ENCODE assay signal across 1 cellular context in the genomic region with DNA sequence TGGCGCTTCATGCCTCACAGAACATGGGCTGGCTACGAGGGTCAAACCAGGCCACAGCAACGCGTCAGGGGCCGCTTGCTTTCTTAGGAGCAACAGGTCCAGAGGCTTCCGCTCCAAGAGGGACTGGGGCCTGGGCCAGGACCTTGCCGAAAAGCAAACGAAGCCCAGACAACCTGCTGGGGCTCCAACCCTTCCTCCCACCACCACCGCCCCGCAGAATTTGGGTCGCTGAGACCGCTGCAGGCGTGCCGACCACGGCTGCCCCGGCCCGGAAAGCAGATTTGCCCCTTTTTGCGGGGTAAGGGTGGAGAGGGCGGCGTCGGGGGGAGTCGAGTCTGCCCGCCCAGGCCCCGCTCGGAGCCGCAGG.
TF ChIP-seq lines count a peak whose summit lies in the region.

No MANE protein-coding gene starts in this region.

TF ChIP-seq in HepG2, 621 proteins besides CTCF, POLR2A, EP300 and RAD21 (continued from another document and continues in another):
- TF ChIP-seq SOX6 (IDR thresholded peaks at IDR 0.05) (no peak), SOX6 (CRISPR knock-in tag; IDR thresholded peaks at IDR 0.05) (no peak), SMAD1 (CRISPR knock-in tag; IDR thresholded peaks at IDR 0.05; ENCODE audit: borderline replicate concordance, low read depth) (no peak), ZNF225 (CRISPR knock-in tag; IDR thresholded peaks at IDR 0.05) (no peak), RCOR2 (CRISPR knock-in tag; IDR thresholded peaks at IDR 0.05) (no peak), RELA (CRISPR knock-in tag; IDR thresholded peaks at IDR 0.05) (no peak), EED (CRISPR knock-in tag; IDR thresholded peaks at IDR 0.05) (no peak), ZNF138 (CRISPR knock-in tag; IDR thresholded peaks at IDR 0.05; ENCODE audit: low read depth) (no peak), XBP1 (CRISPR knock-in tag; IDR thresholded peaks at IDR 0.05) (no peak), KAT7 (CRISPR knock-in tag; IDR thresholded peaks at IDR 0.05; ENCODE audit: borderline replicate concordance) (peak; percentile 71), KDM3A (CRISPR knock-in tag; IDR thresholded peaks at IDR 0.05; ENCODE audit: low read depth) (no peak), SATB2 (CRISPR knock-in tag; IDR thresholded peaks at IDR 0.05) (no peak), MIER3 (CRISPR knock-in tag; IDR thresholded peaks at IDR 0.05; ENCODE audit: borderline replicate concordance) (0 out of 2 replicates have a peak, but pooled peaks have one; percentile 2), RNF2 (conservative IDR thresholded peaks at IDR 0.05; ENCODE audit: low read depth) (no peak), RXRB (CRISPR knock-in tag; IDR thresholded peaks at IDR 0.05; ENCODE audit: borderline replicate concordance) (peak; percentile 46; the same call in 1 of the 2 replicates), ZNF724P (CRISPR knock-in tag; IDR thresholded peaks at IDR 0.05; ENCODE audit: borderline replicate concordance) (no peak), U2AF2 (IDR thresholded peaks at IDR 0.05; ENCODE audit: low read depth, low read length) (no peak), FOXO1 (CRISPR knock-in tag; IDR thresholded peaks at IDR 0.05) (0 out of 2 replicates have a peak, but pooled peaks have one; percentile 3), POGZ (CRISPR knock-in tag; IDR thresholded peaks at IDR 0.05) (no peak), KDM5A (IDR thresholded peaks at IDR 0.05; ENCODE audit: borderline replicate concordance, low read length) (no peak; the same call in 1 of the 2 replicates), ZNF10 (CRISPR knock-in tag; IDR thresholded peaks at IDR 0.05; ENCODE audit: borderline replicate concordance, low read depth) (no peak), IKZF1 (IDR thresholded peaks at IDR 0.05) (no peak), ZNF709 (CRISPR knock-in tag; IDR thresholded peaks at IDR 0.05) (peak; percentile 28; the same call in 1 of the 2 replicates), FOXM1 (CRISPR knock-in tag; IDR thresholded peaks at IDR 0.05) (no peak), ZNF232 (CRISPR knock-in tag; IDR thresholded peaks at IDR 0.05; ENCODE audit: borderline replicate concordance) (0 out of 2 replicates have a peak, but pooled peaks have one; percentile 12), ZC3H13 (CRISPR knock-in tag; IDR thresholded peaks at IDR 0.05) (no peak), ZNF329 (CRISPR knock-in tag; IDR thresholded peaks at IDR 0.05; ENCODE audit: low read depth) (0 out of 2 replicates have a peak, but pooled peaks have one; percentile 49), HNRNPUL1 (IDR thresholded peaks at IDR 0.05; ENCODE audit: low read depth, low read length) (no peak), ZNF556 (CRISPR knock-in tag; IDR thresholded peaks at IDR 0.05; ENCODE audit: borderline replicate concordance) (0 out of 2 replicates have a peak, but pooled peaks have one; percentile 13), SNAI1 (CRISPR knock-in tag; IDR thresholded peaks at IDR 0.05; ENCODE audit: borderline replicate concordance) (no peak), MLLT10 (CRISPR knock-in tag; IDR thresholded peaks at IDR 0.05) (no peak), ZSCAN20 (CRISPR knock-in tag; IDR thresholded peaks at IDR 0.05; ENCODE audit: borderline replicate concordance) (no peak), ZNF607 (CRISPR knock-in tag; IDR thresholded peaks at IDR 0.05; ENCODE audit: borderline replicate concordance) (0 out of 2 replicates have a peak, but pooled peaks have one; percentile 13), CEBPB (IDR thresholded peaks at IDR 0.05; ENCODE audit: borderline replicate concordance, low read depth, low read length) (no peak), NFRKB (IDR thresholded peaks at IDR 0.05) (no peak), PHF21A (CRISPR knock-in tag; IDR thresholded peaks at IDR 0.05) (no peak), EHMT2 (IDR thresholded peaks at IDR 0.05; ENCODE audit: borderline replicate concordance, low read depth, low read length) (no peak), ATRX (CRISPR knock-in tag; IDR thresholded peaks at IDR 0.05; ENCODE audit: borderline replicate concordance) (no peak), NCOR1 (IDR thresholded peaks at IDR 0.05; ENCODE audit: borderline replicate concordance, low read length) (no peak), HNRNPK (IDR thresholded peaks at IDR 0.05; ENCODE audit: low read depth, low read length, poor library complexity, severe bottlenecking) (no peak)
- TF ChIP-seq, protein P1, sequence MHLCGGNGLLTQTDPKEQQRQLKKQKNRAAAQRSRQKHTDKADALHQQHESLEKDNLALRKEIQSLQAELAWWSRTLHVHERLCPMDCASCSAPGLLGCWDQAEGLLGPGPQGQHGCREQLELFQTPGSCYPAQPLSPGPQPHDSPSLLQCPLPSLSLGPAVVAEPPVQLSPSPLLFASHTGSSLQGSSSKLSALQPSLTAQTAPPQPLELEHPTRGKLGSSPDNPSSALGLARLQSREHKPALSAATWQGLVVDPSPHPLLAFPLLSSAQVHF (CRISPR knock-in tag; IDR thresholded peaks at IDR 0.05): peak; percentile 42; the same call in 1 of the 2 replicates
- TF ChIP-seq, protein P2, sequence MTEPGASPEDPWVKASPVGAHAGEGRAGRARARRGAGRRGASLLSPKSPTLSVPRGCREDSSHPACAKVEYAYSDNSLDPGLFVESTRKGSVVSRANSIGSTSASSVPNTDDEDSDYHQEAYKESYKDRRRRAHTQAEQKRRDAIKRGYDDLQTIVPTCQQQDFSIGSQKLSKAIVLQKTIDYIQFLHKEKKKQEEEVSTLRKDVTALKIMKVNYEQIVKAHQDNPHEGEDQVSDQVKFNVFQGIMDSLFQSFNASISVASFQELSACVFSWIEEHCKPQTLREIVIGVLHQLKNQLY (CRISPR knock-in tag; IDR thresholded peaks at IDR 0.05): no peak
- TF ChIP-seq, protein P3, sequence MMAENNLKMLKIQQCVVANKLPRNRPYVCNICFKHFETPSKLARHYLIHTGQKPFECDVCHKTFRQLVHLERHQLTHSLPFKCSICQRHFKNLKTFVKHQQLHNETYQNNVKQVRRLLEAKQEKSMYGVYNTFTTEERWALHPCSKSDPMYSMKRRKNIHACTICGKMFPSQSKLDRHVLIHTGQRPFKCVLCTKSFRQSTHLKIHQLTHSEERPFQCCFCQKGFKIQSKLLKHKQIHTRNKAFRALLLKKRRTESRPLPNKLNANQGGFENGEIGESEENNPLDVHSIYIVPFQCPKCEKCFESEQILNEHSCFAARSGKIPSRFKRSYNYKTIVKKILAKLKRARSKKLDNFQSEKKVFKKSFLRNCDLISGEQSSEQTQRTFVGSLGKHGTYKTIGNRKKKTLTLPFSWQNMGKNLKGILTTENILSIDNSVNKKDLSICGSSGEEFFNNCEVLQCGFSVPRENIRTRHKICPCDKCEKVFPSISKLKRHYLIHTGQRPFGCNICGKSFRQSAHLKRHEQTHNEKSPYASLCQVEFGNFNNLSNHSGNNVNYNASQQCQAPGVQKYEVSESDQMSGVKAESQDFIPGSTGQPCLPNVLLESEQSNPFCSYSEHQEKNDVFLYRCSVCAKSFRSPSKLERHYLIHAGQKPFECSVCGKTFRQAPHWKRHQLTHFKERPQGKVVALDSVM (CRISPR knock-in tag; IDR thresholded peaks at IDR 0.05): 0 out of 2 replicates have a peak, but pooled peaks have one; percentile 19
- TF ChIP-seq, protein P4, sequence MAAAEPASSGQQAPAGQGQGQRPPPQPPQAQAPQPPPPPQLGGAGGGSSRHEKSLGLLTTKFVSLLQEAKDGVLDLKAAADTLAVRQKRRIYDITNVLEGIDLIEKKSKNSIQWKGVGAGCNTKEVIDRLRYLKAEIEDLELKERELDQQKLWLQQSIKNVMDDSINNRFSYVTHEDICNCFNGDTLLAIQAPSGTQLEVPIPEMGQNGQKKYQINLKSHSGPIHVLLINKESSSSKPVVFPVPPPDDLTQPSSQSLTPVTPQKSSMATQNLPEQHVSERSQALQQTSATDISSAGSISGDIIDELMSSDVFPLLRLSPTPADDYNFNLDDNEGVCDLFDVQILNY (CRISPR knock-in tag; conservative IDR thresholded peaks at IDR 0.05): no peak
- TF ChIP-seq, protein P5, sequence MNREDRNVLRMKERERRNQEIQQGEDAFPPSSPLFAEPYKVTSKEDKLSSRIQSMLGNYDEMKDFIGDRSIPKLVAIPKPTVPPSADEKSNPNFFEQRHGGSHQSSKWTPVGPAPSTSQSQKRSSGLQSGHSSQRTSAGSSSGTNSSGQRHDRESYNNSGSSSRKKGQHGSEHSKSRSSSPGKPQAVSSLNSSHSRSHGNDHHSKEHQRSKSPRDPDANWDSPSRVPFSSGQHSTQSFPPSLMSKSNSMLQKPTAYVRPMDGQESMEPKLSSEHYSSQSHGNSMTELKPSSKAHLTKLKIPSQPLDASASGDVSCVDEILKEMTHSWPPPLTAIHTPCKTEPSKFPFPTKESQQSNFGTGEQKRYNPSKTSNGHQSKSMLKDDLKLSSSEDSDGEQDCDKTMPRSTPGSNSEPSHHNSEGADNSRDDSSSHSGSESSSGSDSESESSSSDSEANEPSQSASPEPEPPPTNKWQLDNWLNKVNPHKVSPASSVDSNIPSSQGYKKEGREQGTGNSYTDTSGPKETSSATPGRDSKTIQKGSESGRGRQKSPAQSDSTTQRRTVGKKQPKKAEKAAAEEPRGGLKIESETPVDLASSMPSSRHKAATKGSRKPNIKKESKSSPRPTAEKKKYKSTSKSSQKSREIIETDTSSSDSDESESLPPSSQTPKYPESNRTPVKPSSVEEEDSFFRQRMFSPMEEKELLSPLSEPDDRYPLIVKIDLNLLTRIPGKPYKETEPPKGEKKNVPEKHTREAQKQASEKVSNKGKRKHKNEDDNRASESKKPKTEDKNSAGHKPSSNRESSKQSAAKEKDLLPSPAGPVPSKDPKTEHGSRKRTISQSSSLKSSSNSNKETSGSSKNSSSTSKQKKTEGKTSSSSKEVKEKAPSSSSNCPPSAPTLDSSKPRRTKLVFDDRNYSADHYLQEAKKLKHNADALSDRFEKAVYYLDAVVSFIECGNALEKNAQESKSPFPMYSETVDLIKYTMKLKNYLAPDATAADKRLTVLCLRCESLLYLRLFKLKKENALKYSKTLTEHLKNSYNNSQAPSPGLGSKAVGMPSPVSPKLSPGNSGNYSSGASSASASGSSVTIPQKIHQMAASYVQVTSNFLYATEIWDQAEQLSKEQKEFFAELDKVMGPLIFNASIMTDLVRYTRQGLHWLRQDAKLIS (CRISPR knock-in tag; IDR thresholded peaks at IDR 0.05): no peak
- TF ChIP-seq, protein P6, sequence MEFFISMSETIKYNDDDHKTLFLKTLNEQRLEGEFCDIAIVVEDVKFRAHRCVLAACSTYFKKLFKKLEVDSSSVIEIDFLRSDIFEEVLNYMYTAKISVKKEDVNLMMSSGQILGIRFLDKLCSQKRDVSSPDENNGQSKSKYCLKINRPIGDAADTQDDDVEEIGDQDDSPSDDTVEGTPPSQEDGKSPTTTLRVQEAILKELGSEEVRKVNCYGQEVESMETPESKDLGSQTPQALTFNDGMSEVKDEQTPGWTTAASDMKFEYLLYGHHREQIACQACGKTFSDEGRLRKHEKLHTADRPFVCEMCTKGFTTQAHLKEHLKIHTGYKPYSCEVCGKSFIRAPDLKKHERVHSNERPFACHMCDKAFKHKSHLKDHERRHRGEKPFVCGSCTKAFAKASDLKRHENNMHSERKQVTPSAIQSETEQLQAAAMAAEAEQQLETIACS (CRISPR knock-in tag; IDR thresholded peaks at IDR 0.05): no peak
- TF ChIP-seq, protein P7, sequence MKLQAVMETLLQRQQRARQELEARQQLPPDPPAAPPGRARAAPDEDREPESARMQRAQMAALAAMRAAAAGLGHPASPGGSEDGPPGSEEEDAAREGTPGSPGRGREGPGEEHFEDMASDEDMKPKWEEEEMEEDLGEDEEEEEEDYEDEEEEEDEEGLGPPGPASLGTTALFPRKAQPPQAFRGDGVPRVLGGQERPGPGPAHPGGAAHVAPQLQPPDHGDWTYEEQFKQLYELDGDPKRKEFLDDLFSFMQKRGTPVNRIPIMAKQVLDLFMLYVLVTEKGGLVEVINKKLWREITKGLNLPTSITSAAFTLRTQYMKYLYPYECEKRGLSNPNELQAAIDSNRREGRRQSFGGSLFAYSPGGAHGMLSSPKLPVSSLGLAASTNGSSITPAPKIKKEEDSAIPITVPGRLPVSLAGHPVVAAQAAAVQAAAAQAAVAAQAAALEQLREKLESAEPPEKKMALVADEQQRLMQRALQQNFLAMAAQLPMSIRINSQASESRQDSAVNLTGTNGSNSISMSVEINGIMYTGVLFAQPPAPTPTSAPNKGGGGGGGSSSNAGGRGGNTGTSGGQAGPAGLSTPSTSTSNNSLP (IDR thresholded peaks at IDR 0.05; ENCODE audit: low read depth, low read length): no peak
- TF ChIP-seq, protein P8, sequence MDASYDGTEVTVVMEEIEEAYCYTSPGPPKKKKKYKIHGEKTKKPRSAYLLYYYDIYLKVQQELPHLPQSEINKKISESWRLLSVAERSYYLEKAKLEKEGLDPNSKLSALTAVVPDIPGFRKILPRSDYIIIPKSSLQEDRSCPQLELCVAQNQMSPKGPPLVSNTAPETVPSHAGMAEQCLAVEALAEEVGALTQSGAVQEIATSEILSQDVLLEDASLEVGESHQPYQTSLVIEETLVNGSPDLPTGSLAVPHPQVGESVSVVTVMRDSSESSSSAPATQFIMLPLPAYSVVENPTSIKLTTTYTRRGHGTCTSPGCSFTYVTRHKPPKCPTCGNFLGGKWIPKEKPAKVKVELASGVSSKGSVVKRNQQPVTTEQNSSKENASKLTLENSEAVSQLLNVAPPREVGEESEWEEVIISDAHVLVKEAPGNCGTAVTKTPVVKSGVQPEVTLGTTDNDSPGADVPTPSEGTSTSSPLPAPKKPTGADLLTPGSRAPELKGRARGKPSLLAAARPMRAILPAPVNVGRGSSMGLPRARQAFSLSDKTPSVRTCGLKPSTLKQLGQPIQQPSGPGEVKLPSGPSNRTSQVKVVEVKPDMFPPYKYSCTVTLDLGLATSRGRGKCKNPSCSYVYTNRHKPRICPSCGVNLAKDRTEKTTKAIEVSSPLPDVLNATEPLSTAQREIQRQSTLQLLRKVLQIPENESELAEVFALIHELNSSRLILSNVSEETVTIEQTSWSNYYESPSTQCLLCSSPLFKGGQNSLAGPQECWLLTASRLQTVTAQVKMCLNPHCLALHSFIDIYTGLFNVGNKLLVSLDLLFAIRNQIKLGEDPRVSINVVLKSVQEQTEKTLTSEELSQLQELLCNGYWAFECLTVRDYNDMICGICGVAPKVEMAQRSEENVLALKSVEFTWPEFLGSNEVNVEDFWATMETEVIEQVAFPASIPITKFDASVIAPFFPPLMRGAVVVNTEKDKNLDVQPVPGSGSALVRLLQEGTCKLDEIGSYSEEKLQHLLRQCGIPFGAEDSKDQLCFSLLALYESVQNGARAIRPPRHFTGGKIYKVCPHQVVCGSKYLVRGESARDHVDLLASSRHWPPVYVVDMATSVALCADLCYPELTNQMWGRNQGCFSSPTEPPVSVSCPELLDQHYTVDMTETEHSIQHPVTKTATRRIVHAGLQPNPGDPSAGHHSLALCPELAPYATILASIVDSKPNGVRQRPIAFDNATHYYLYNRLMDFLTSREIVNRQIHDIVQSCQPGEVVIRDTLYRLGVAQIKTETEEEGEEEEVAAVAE (CRISPR knock-in tag; IDR thresholded peaks at IDR 0.05; ENCODE audit: borderline replicate concordance): no peak
- TF ChIP-seq, protein P9, sequence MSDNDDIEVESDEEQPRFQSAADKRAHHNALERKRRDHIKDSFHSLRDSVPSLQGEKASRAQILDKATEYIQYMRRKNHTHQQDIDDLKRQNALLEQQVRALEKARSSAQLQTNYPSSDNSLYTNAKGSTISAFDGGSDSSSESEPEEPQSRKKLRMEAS (IDR thresholded peaks at IDR 0.05): peak; percentile 43; the same call in 1 of the 2 replicates
